In the genomic region with DNA sequence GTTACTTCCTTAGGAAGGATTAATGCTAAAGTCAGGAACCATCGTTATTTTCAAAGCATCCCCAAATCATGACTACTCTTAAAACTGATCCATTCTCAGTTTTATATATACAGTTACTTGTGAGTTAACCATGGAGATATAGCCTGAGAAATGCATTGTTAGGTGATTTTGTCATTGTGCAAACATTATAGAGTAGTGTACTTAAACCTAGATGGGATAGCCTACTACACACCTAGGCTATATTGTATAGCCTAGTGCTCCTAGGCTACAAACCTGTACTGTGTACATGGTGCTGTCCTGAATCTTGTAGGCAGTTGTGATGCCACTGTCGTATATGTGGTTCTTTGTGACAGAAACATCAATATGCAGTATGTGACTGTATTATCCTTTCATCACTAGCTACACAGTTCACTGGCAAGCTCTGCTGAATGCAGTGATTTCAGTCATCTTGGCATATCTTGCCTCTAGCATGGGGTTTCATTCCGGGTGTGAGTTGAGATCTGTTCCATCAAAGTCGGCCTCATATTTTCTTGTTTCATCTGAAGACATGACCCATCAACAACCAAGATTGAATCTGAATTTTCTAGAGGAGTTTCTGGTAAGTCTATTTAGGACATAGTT, we compare ENCODE assay signal across 1 cellular context.
TF ChIP-seq lines count a peak whose summit lies in the region.

No MANE protein-coding gene starts in this region.

TF ChIP-seq in HCT116, 20 proteins besides CTCF, POLR2A, EP300 and RAD21 (continued from another document):
- TF ChIP-seq, protein P1, sequence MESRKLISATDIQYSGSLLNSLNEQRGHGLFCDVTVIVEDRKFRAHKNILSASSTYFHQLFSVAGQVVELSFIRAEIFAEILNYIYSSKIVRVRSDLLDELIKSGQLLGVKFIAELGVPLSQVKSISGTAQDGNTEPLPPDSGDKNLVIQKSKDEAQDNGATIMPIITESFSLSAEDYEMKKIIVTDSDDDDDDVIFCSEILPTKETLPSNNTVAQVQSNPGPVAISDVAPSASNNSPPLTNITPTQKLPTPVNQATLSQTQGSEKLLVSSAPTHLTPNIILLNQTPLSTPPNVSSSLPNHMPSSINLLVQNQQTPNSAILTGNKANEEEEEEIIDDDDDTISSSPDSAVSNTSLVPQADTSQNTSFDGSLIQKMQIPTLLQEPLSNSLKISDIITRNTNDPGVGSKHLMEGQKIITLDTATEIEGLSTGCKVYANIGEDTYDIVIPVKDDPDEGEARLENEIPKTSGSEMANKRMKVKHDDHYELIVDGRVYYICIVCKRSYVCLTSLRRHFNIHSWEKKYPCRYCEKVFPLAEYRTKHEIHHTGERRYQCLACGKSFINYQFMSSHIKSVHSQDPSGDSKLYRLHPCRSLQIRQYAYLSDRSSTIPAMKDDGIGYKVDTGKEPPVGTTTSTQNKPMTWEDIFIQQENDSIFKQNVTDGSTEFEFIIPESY (IDR thresholded peaks at IDR 0.05; ENCODE audit: extremely low read depth, insufficient replicate concordance, low read length): no peak
